Comparison of ENCODE assay signal across 16 cellular contexts in genomic region chr2:197677056-197677455, GRCh38. TPM values are rescaled to one million over a fixed set of nuclear protein-coding genes. Genes with fewer than 3 reads are reported as not detected.
"Had no signal": no experiment of that assay in that cellular context is flagged by ENCODE, and none has a peak within 500 bp of the region (broad histone marks: within the 10 kb centered on the region; RNA-seq: fewer than 3 reads in every experiment).

No MANE protein-coding gene starts in this region.

- H3K4me3 ChIP-seq: breast epithelium, colonic mucosa, lower lobe of right lung, psoas muscle had no signal

- DNase-seq: activated CD4-positive, alpha-beta T cell treated with anti-CD3 and anti-CD28 coated beads, Interleukin-2, amount 50 U/mL, for 4 hours; activated gamma-delta T cell; activated T-cell treated with anti-CD3 and anti-CD28 coated beads, Interleukin-2, amount 50 U/mL, for 1 hour; anterior cingulate cortex; colonic mucosa; effector memory CD4-positive, alpha-beta T cell; hippocampal formation; lower lobe of right lung; naive thymus-derived CD8-positive, alpha-beta T cell; psoas muscle; stimulated activated CD4-positive, alpha-beta T cell treated with anti-CD3 and anti-CD28 coated beads, Interleukin-2, amount 100 ng/mL, for 24 hours; stimulated activated naive B cell treated with anti-CD40 and anti-IgM and Interleukin-4, amounts not matched to agents 10 μg/mL and 1 μg/mL and 100 μg/mL, for 72 hours had no signal

- H3K27ac ChIP-seq: colonic mucosa, lower lobe of right lung, psoas muscle had no signal

- ATAC-seq: activated CD4-positive, CD25-positive, alpha-beta regulatory T cell treated with anti-CD3 and anti-CD28 coated beads, Interleukin-2, amount 50 U/mL, for 24 hours; lower lobe of right lung; naive thymus-derived CD8-positive, alpha-beta T cell; psoas muscle; sciatic nerve; stimulated activated naive B cell treated with anti-CD40 and anti-IgM and Interleukin-4, amounts not matched to agents 10 μg/mL and 1 μg/mL and 100 μg/mL, for 72 hours had no signal

RNA-seq across cellular contexts. Expression of gene RFTN2, which starts 1.7 kb away (rescaled TPM):
- total RNA-seq: epithelial cell of proximal tubule had no signal
